8 cellular contexts compared by ENCODE assay signal in genomic region chr4:127783026-127783769, GRCh38. TPM values are rescaled to one million over a fixed set of nuclear protein-coding genes. Genes with fewer than 3 reads are reported as not detected.
DNase-seq lines count a peak whose midpoint lies in the region; ATAC-seq lines count a peak whose summit lies in the region.

No MANE protein-coding gene starts in this region.

- peaks cover 5% of the 10 kb centered on the region for H3K36me3 Mint-ChIP-seq in activated CD4-positive, alpha-beta T cell treated with anti-CD3 and anti-CD28 coated beads, Interleukin-2, amount 10 ng/mL, durations not matched to agents 24 days and 14 days (ENCODE audit: low read depth)

- peak overlapping the region; percentile 94 for H3K4me3 Mint-ChIP-seq in activated CD4-positive, alpha-beta T cell treated with anti-CD3 and anti-CD28 coated beads, Interleukin-2, amount 10 ng/mL, durations not matched to agents 24 days and 14 days

- DNase-seq in activated CD4-positive, alpha-beta T cell treated with anti-CD3 and anti-CD28 coated beads, Interleukin-2, amount 10 ng/mL, durations not matched to agents 24 days and 14 days, result no peak
- no peak for DNase-seq in activated CD4-positive, alpha-beta T cell treated with anti-CD3 and anti-CD28 coated beads, Interleukin-2, amount 50 U/mL, for 4 hours
- peak; percentile 56 to 64 for DNase-seq in NCI-H446 (lab: John Stamatoyannopoulos, UW)
- DNase-seq in astrocyte of the hippocampus (ENCODE audit: low read depth, low spot score), result peak; percentile 82
- DNase-seq in hepatic stellate cell (ENCODE audit: low spot score), result peak; percentile 38
- DNase-seq in posterior vena cava (ENCODE audit: low spot score), result peak; percentile 91
- DNase-seq in NCI-H128 (lab: John Stamatoyannopoulos, UW; ENCODE audit: unreplicated experiment), result no peak

- intact Hi-C loops in activated CD4-positive, alpha-beta T cell treated with anti-CD3 and anti-CD28 coated beads, Interleukin-2, amount 10 ng/mL, durations not matched to agents 24 days and 14 days (cut with micrococcal nuclease), result loop anchor here (2.0 to 5.0 kb wide), 3 partner anchors 278 to 1029 kb away; partner anchors contain the start of genes LARP1B and PGRMC2
- intact Hi-C loops in posterior vena cava (cut with DNase I), result no loop called here

- ATAC-seq in HG02610 (IDR thresholded peaks at IDR 0.05; ENCODE audit: unreplicated experiment), result peak; percentile 16

- peaks cover 4% of the 10 kb centered on the region for H3K9me3 Mint-ChIP-seq in activated CD4-positive, alpha-beta T cell treated with anti-CD3 and anti-CD28 coated beads, Interleukin-2, amount 10 ng/mL, durations not matched to agents 24 days and 14 days

- H3K4me1 Mint-ChIP-seq in activated CD4-positive, alpha-beta T cell treated with anti-CD3 and anti-CD28 coated beads, Interleukin-2, amount 10 ng/mL, durations not matched to agents 24 days and 14 days, result peaks cover 18% of the 10 kb centered on the region

- peaks cover 67% of the 10 kb centered on the region for H3K27me3 Mint-ChIP-seq in activated CD4-positive, alpha-beta T cell treated with anti-CD3 and anti-CD28 coated beads, Interleukin-2, amount 10 ng/mL, durations not matched to agents 24 days and 14 days

- H3K27ac Mint-ChIP-seq in activated CD4-positive, alpha-beta T cell treated with anti-CD3 and anti-CD28 coated beads, Interleukin-2, amount 10 ng/mL, durations not matched to agents 24 days and 14 days, result peak overlapping the region; percentile 91

RNA-seq across cellular contexts. Expression of gene HSPA4L, which starts 1.1 kb away (rescaled TPM):
- 1.3 and 1.7 TPM in 2 replicates for total RNA-seq in activated CD4-positive, alpha-beta T cell treated with anti-CD3 and anti-CD28 coated beads, Interleukin-2, amount 10 ng/mL, durations not matched to agents 24 days and 14 days
- 1 to 10 TPM; 7.7 to 9.9 TPM for total RNA-seq in posterior vena cava

RNA-seq across cellular contexts. Expression of gene SLC25A31, which starts 53.0 kb away (rescaled TPM):
- total RNA-seq in activated CD4-positive, alpha-beta T cell treated with anti-CD3 and anti-CD28 coated beads, Interleukin-2, amount 10 ng/mL, durations not matched to agents 24 days and 14 days, result not detected in 2 replicates
- not detected for total RNA-seq in posterior vena cava

Comparison
In these comparisons a context has a peak if more than half of its experiments do, and no peak if none do; other contexts are left out.
1. DNase-seq: peak in NCI-H446 (2 of 2), astrocyte of the hippocampus (single experiment), hepatic stellate cell (single experiment) and posterior vena cava (single experiment); none in activated CD4-positive, alpha-beta T cell treated with anti-CD3 and anti-CD28 coated beads, Interleukin-2, amount 10 ng/mL, durations not matched to agents 24 days and 14 days (single experiment), activated CD4-positive, alpha-beta T cell treated with anti-CD3 and anti-CD28 coated beads, Interleukin-2, amount 50 U/mL, for 4 hours (0 of 2) and NCI-H128 (single experiment).